ENCODE assay signal across 15 cellular contexts in genomic region chr6:44078219-44078794, GRCh38. TPM values are rescaled to one million over a fixed set of nuclear protein-coding genes. Genes with fewer than 3 reads are reported as not detected.
DNase-seq lines count a peak whose midpoint lies in the region; ATAC-seq and TF ChIP-seq lines count a peak whose summit lies in the region.
"Had no signal": no experiment of that assay in that cellular context is flagged by ENCODE, and none has a peak within 500 bp of the region (broad histone marks: within the 10 kb centered on the region; RNA-seq: fewer than 3 reads in every experiment).

No MANE protein-coding gene starts in this region.

- no peak overlapping the region for H3K9ac ChIP-seq in neural progenitor cell

- H3K9me3 ChIP-seq in DOHH2 (ENCODE audit: control insufficient read depth, insufficient read depth, low read length) = no peaks in the 10 kb centered on the region
- no peaks in the 10 kb centered on the region for H3K9me3 ChIP-seq in OCI-LY7 (ENCODE audit: low read length)
- no peaks in the 10 kb centered on the region for H3K9me3 ChIP-seq in neural progenitor cell (ENCODE audit: low read depth)
- H3K9me3 ChIP-seq: SJSA1 had no signal

- H3K27me3 ChIP-seq in DOHH2 (ENCODE audit: control insufficient read depth, low read length) (peaks cover 3% of the 10 kb centered on the region), neural progenitor cell (peaks cover 21% of the 10 kb centered on the region)
- H3K27me3 ChIP-seq: SJSA1 had no signal

- POLR2A ChIA-PET in OCI-LY7 (lab: Charles Lee) = interaction anchor here (0.5 to 0.6 kb wide), 3 partner anchors 290 to 483 kb away, joined by 3 read pairs; no protein-coding TSS in a partner anchor

- H3K4me1 Mint-ChIP-seq in brain (peaks cover 84% of the 10 kb centered on the region), neural progenitor cell (peaks cover 57% of the 10 kb centered on the region)

- H3K36me3 ChIP-seq in DOHH2 (ENCODE audit: control insufficient read depth, low read length) = no peaks in the 10 kb centered on the region
- no peaks in the 10 kb centered on the region for H3K36me3 ChIP-seq in OCI-LY7 (ENCODE audit: insufficient read depth, low read length)
- no peaks in the 10 kb centered on the region for H3K36me3 ChIP-seq in neural progenitor cell
- H3K36me3 ChIP-seq: SJSA1 had no signal

- no peaks in the 10 kb centered on the region for H3K9me2 ChIP-seq in DOHH2 (replicated peaks; ENCODE audit: control insufficient read depth, low read length)
- no peaks in the 10 kb centered on the region for H3K9me2 ChIP-seq in OCI-LY7 (ENCODE audit: insufficient read depth, low read length)

- H3K4me2 ChIP-seq in DOHH2 (ENCODE audit: low read length) (peak overlapping the region; percentile 53), OCI-LY7 (ENCODE audit: low read length) (peak overlapping the region; percentile 3; the same call in 1 of the 2 replicates), neural progenitor cell (no peak overlapping the region)

- H3F3A ChIP-seq in DOHH2 (ENCODE audit: control insufficient read depth, insufficient read depth) = 0 out of 2 replicates have a peak, but pooled peaks cover 2% of the 10 kb centered on the region
- H3F3A ChIP-seq in neural progenitor cell (ENCODE audit: low read depth) = peaks cover 46% of the 10 kb centered on the region

- ATAC-seq in HG02759 (IDR thresholded peaks at IDR 0.05; ENCODE audit: unreplicated experiment) (no peak), GM21786 (IDR thresholded peaks at IDR 0.05; ENCODE audit: unreplicated experiment) (no peak)

- no peak for DNase-seq in OCI-LY7 (ENCODE audit: low spot score)
- DNase-seq in neural progenitor cell (ENCODE audit: low spot score) = no peak
- no peak for DNase-seq in pons (ENCODE audit: low spot score)
- DNase-seq: C1 segment of cervical spinal cord, COR-L47, MV-4-11, NCI-H1417 treated with DMSO at 0.1 percent for 48 hours, NCI-H2029 treated with DMSO at 0.1 percent for 48 hours, NCI-H524 had no signal

- H3K4me1 ChIP-seq in DOHH2 (ENCODE audit: control insufficient read depth, low read length) (peaks cover 79% of the 10 kb centered on the region), OCI-LY7 (ENCODE audit: insufficient read depth, low read length, poor library complexity, severe bottlenecking) (peaks cover 49% of the 10 kb centered on the region), neural progenitor cell (peaks cover 54% of the 10 kb centered on the region)

- no peak overlapping the region for H2AFZ ChIP-seq in OCI-LY7 (ENCODE audit: low read length)
- H2AFZ ChIP-seq in neural progenitor cell (replicated peaks) = no peak overlapping the region

- TF ChIP-seq CTCF in DOHH2 (IDR thresholded peaks at IDR 0.05; ENCODE audit: low read depth, low read length, poor library complexity, severe bottlenecking) = no peak
- TF ChIP-seq CTCF in OCI-LY7 (conservative IDR thresholded peaks at IDR 0.05; ENCODE audit: low read length) = no peak
- TF ChIP-seq CTCF in brain (conservative IDR thresholded peaks at IDR 0.05) = no peak
- TF ChIP-seq CTCF in neural progenitor cell (IDR thresholded peaks at IDR 0.05) = no peak

- peak overlapping the region; percentile 78 to 97 (median 89) for H3K27ac Mint-ChIP-seq in brain
- no peak overlapping the region for H3K27ac Mint-ChIP-seq in neural progenitor cell
- H3K27ac Mint-ChIP-seq: T-cell had no signal

- intact Hi-C loops in OCI-LY7 (cut with micrococcal nuclease; ENCODE audit: unreplicated experiment) = loop anchor here (10.0 kb wide), 2 partner anchors 444 to 564 kb away; partner anchors contain the start of genes LRRC73, MAD2L1BP, POLR1C and YIPF3

- H3K27me3 Mint-ChIP-seq in brain = no peaks in the 10 kb centered on the region
- H3K27me3 Mint-ChIP-seq in neural progenitor cell (ENCODE audit: insufficient read depth, low read depth) = peaks cover 8% of the 10 kb centered on the region

- H3K27ac ChIP-seq in DOHH2 (ENCODE audit: low read depth, low read length) (no peak overlapping the region), OCI-LY7 (ENCODE audit: low read depth, low read length, poor library complexity, severe bottlenecking) (no peak overlapping the region), neural progenitor cell (no peak overlapping the region)
- H3K27ac ChIP-seq: SJSA1 had no signal

- H3K36me3 Mint-ChIP-seq in brain (no peaks in the 10 kb centered on the region), neural progenitor cell (peaks cover 4% of the 10 kb centered on the region)
- H3K36me3 Mint-ChIP-seq: T-cell had no signal

- peaks cover 0 to 5% (median 0%) of the 10 kb centered on the region in 5 experiments for H3K9me3 Mint-ChIP-seq in brain
- no peaks in the 10 kb centered on the region for H3K9me3 Mint-ChIP-seq in neural progenitor cell
- H3K9me3 Mint-ChIP-seq: T-cell had no signal

- H3K4me3 Mint-ChIP-seq in brain = peak overlapping the region in 4 of 5 experiments; percentile 48 to 77 (median 64)
- H3K4me3 Mint-ChIP-seq in neural progenitor cell = peak overlapping the region; percentile 46
- H3K4me3 Mint-ChIP-seq: T-cell had no signal

- peak overlapping the region; percentile 64 for H3K4me3 ChIP-seq in DOHH2 (ENCODE audit: low read length)
- H3K4me3 ChIP-seq in OCI-LY7 (ENCODE audit: low read depth, low read length, poor library complexity, severe bottlenecking) = no peak overlapping the region
- H3K4me3 ChIP-seq in neural progenitor cell = no peak overlapping the region
- H3K4me3 ChIP-seq: SJSA1 had no signal

- CTCF ChIA-PET in OCI-LY7 (lab: Charles Lee; ENCODE audit: unreplicated experiment) = interaction anchor here (0.6 to 1.4 kb wide), 5 partner anchors 13 to 413 kb away, joined by 3 to 4 read pairs (median 3); no protein-coding TSS in a partner anchor

- H3K79me2 ChIP-seq in DOHH2 (ENCODE audit: control insufficient read depth, low read length) = no peaks in the 10 kb centered on the region
- no peaks in the 10 kb centered on the region for H3K79me2 ChIP-seq in OCI-LY7 (ENCODE audit: insufficient read depth, low read depth, low read length)
- no peaks in the 10 kb centered on the region for H3K79me2 ChIP-seq in neural progenitor cell (ENCODE audit: low read depth)

- H4K20me1 ChIP-seq in DOHH2 (ENCODE audit: control insufficient read depth, insufficient read depth, low read depth, low read length) = no peaks in the 10 kb centered on the region
- no peaks in the 10 kb centered on the region for H4K20me1 ChIP-seq in OCI-LY7 (ENCODE audit: insufficient read depth, low read length)
- H4K20me1 ChIP-seq in neural progenitor cell (ENCODE audit: low read depth) = no peaks in the 10 kb centered on the region

- no TSS peak for BruUV-seq in OCI-LY7 (replicated peaks; lab: Mats Ljungman, UMichigan)

RNA-seq across cellular contexts. Expression of gene MRPL14, which starts 48.9 kb away (rescaled TPM):
- 87.2 and 97.8 TPM in 2 replicates for total RNA-seq in OCI-LY7 (2014; rRNA removed; shearing (Covaris generic))
- 42.8 and 51.3 TPM in 2 replicates for total RNA-seq in OCI-LY7 (2022)
- polyA plus RNA-seq in brain (ENCODE audit: insufficient read depth, low read depth, low replicate concordance) = 72.7 TPM
- 40.4 and 53.5 TPM in 2 replicates for total RNA-seq in neural progenitor cell (ENCODE audit: low replicate concordance)

RNA-seq across cellular contexts. Expression of gene TMEM63B, which starts 49.0 kb away (rescaled TPM):
- 3.7 and 5.4 TPM in 2 replicates for total RNA-seq in OCI-LY7 (2014; rRNA removed; shearing (Covaris generic))
- total RNA-seq in OCI-LY7 (2022) (10.0 and 10.2 TPM in 2 replicates), neural progenitor cell (ENCODE audit: low replicate concordance) (25.4 and 30.8 TPM in 2 replicates)
- 48.2 TPM for polyA plus RNA-seq in brain (ENCODE audit: insufficient read depth, low read depth, low replicate concordance)
